ENCODE assay signal across 8 cellular contexts in the genomic region with DNA sequence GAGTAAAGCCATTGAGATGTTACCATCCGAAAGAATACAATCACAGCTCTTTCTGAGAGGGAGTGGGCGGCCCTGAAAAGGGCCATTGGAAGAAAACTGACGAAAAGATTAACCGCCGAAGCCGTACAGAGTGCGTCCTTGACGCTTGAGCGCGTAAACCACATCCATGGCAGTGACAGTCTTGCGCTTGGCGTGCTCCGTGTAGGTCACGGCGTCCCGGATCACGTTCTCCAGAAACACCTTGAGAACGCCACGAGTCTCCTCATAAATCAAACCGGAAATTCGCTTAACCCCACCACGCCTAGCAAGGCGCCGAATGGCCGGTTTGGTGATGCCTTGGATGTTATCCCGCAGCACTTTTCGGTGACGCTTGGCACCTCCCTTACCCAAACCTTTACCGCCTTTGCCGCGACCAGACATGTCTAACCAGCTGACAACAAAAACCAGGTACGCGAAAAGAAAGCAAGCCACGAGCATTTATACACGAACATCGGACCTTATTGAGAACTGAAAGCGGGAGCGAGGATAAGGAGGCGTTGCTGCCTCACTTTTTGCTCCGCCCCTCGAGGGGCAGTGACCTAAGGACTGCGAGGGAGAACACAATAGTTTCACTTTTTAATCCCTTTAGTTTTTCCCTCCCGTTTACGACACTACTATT.
A peak's percentile ranks its signal among the peaks of the same experiment; 100 is the strongest.
DNase-seq lines count a peak whose midpoint lies in the region; ATAC-seq and TF ChIP-seq lines count a peak whose summit lies in the region.

No MANE protein-coding gene starts in this region.

- H3K27ac Mint-ChIP-seq in activated naive CD8-positive, alpha-beta T cell = peak overlapping the region; percentile 98

- no peaks in the 10 kb centered on the region for H3K27me3 ChIP-seq in parathyroid adenoma (ENCODE audit: control insufficient read depth, insufficient read depth, low read length)
- no peaks in the 10 kb centered on the region for H3K27me3 ChIP-seq in upper lobe of right lung

- H3K4me3 Mint-ChIP-seq in activated naive CD8-positive, alpha-beta T cell = peak overlapping the region; percentile 91

- H2AFZ ChIP-seq in parathyroid adenoma = peak overlapping the region; percentile 65

- H3K9me3 Mint-ChIP-seq in activated naive CD8-positive, alpha-beta T cell (ENCODE audit: low read depth) = no peaks in the 10 kb centered on the region

- no peaks in the 10 kb centered on the region for H3K79me2 ChIP-seq in parathyroid adenoma

- H3K4me1 ChIP-seq in parathyroid adenoma (peaks cover 7% of the 10 kb centered on the region), upper lobe of right lung (peaks cover 25% of the 10 kb centered on the region)

- no peaks in the 10 kb centered on the region for H3K36me3 Mint-ChIP-seq in activated naive CD8-positive, alpha-beta T cell

- H3K27ac ChIP-seq in parathyroid adenoma (peak overlapping the region; percentile 96), upper lobe of right lung (peak overlapping the region; percentile 91)

- no peaks in the 10 kb centered on the region for H3K36me3 ChIP-seq in parathyroid adenoma (ENCODE audit: control insufficient read depth, insufficient read depth, low read length)
- H3K36me3 ChIP-seq in upper lobe of right lung = no peaks in the 10 kb centered on the region

- peak overlapping the region; percentile 69 for H3K4me3 ChIP-seq in GM08714 (ENCODE audit: low read length)
- peak overlapping the region; percentile 77 for H3K4me3 ChIP-seq in parathyroid adenoma (ENCODE audit: low read depth, low read length)
- peak overlapping the region; percentile 66 for H3K4me3 ChIP-seq in upper lobe of right lung

- H3K4me1 Mint-ChIP-seq in activated naive CD8-positive, alpha-beta T cell (ENCODE audit: low read depth) = peaks cover 42% of the 10 kb centered on the region

- ATAC-seq in HG02623 (IDR thresholded peaks at IDR 0.05; ENCODE audit: unreplicated experiment) (peak; percentile 35), Right ventricle myocardium inferior (peak; percentile 76), upper lobe of right lung (peak; percentile 85)

- H3K9me3 ChIP-seq in parathyroid adenoma (ENCODE audit: control insufficient read depth, low read length) (no peaks in the 10 kb centered on the region), upper lobe of right lung (no peaks in the 10 kb centered on the region)

- TF ChIP-seq CTCF in parathyroid adenoma (IDR thresholded peaks at IDR 0.05) (no peak), upper lobe of right lung (IDR thresholded peaks at IDR 0.05) (no peak)

- H3K27me3 Mint-ChIP-seq in activated naive CD8-positive, alpha-beta T cell = no peaks in the 10 kb centered on the region

- intact Hi-C loops in Right ventricle myocardium inferior (cut with DNase I) (loop anchor here (2.0 to 10.0 kb wide), 7 partner anchors 18 to 1808 kb away; a partner anchor contains a TSS), upper lobe of right lung (cut with DNase I) (no loop called here)

- H3K4me2 ChIP-seq in parathyroid adenoma (ENCODE audit: low read length) = peak overlapping the region; percentile 98

- peak; percentile 95 for DNase-seq in NCI-H1105 treated with DMSO at 0.1 percent for 48 hours (lab: John Stamatoyannopoulos, UW)
- DNase-seq in SKM-1 (lab: John Stamatoyannopoulos, UW; ENCODE audit: unreplicated experiment) = peak; percentile 86
- peak; percentile 93 for DNase-seq in Right ventricle myocardium inferior (ENCODE audit: missing footprints)
- peak; percentile 93 for DNase-seq in upper lobe of right lung

- H3K9ac ChIP-seq in parathyroid adenoma = peak overlapping the region; percentile 68

Comparison
In these comparisons a context has a peak if more than half of its experiments do, and no peak if none do; other contexts are left out.
1. Peak in every context shown above with its lines: DNase-seq, ATAC-seq, H3K4me3 ChIP-seq and H3K27ac ChIP-seq.
2. ATAC-seq: peak in every context shown above with its lines; median percentile 85 in upper lobe of right lung; 76 in Right ventricle myocardium inferior; 35 in HG02623.